ENCODE assay signal across 15 cellular contexts in the genomic region with DNA sequence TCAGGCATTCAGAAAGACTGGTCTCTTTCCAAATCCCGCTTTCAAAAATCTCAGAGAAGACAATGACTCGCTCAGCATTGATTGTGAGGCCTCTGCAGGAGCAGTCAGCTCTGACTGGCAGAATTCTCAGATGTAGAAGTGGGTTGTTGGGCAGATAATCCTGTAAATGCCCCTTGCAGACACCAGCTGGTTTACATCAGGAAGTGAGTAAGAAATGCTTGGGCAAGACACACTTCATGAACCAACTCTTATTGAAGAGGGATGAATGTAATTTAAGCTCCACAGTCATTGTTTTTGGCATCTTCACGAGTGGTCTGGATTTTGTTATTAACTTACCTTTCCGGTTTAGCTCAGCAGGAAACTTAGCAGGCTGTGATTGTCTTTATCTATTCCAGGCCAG.
DNase-seq lines count a peak whose midpoint lies in the region; ATAC-seq and TF ChIP-seq lines count a peak whose summit lies in the region.
"Had no signal": no experiment of that assay in that cellular context is flagged by ENCODE, and none has a peak within 500 bp of the region (broad histone marks: within the 10 kb centered on the region; RNA-seq: fewer than 3 reads in every experiment).

No MANE protein-coding gene starts in this region.

- H3K9me3 Mint-ChIP-seq in activated T-helper 17 cell treated with anti-CD3 and anti-CD28 coated beads, Interleukin-2, amount 50 U/mL, for 72 hours: no peaks in the 10 kb centered on the region
- H3K9me3 Mint-ChIP-seq: activated T-cell treated with anti-CD3 and anti-CD28 coated beads, Interleukin-2, amount 50 U/mL, for 72 hours; brain had no signal

- no peak overlapping the region for H2BK15ac ChIP-seq in IMR-90 (ENCODE audit: low read depth, low read length)

- no peak overlapping the region for H3K18ac ChIP-seq in IMR-90 (ENCODE audit: low read depth, low read length)

- BruUV-seq in IMR-90 (replicated peaks; lab: Mats Ljungman, UMichigan): no TSS peak

- no peak overlapping the region for H3K4me2 ChIP-seq in IMR-90 (ENCODE audit: low read depth, low read length)

- peaks cover 23 to 65% of the 10 kb centered on the region in 2 experiments for H3K79me1 ChIP-seq in IMR-90 (ENCODE audit: low read depth in 1 of 2, low read length in 2 of 2)

- H3K4me1 ChIP-seq in IMR-90 (ENCODE audit: control insufficient read depth, insufficient read depth, low read length) (no peaks in the 10 kb centered on the region; the same call in 1 of the 2 replicates), foreskin keratinocyte (no peaks in the 10 kb centered on the region)

- H3K27me3 ChIP-seq in IMR-90 (ENCODE audit: control insufficient read depth, insufficient read depth, low read length) (no peaks in the 10 kb centered on the region), foreskin keratinocyte (no peaks in the 10 kb centered on the region)

- H3K23ac ChIP-seq in IMR-90 (ENCODE audit: low read depth, low read length): no peak overlapping the region

- H3K4me3 Mint-ChIP-seq in activated T-helper 17 cell treated with anti-CD3 and anti-CD28 coated beads, Interleukin-2, amount 50 U/mL, for 72 hours: no peak overlapping the region
- H3K4me3 Mint-ChIP-seq: activated T-cell treated with anti-CD3 and anti-CD28 coated beads, Interleukin-2, amount 50 U/mL, for 72 hours; brain; CD4-positive, CD25-positive, alpha-beta regulatory T cell had no signal

- no peaks in the 10 kb centered on the region for H3K4me1 Mint-ChIP-seq in activated T-helper 17 cell treated with anti-CD3 and anti-CD28 coated beads, Interleukin-2, amount 50 U/mL, for 72 hours
- H3K4me1 Mint-ChIP-seq: CD4-positive, CD25-positive, alpha-beta regulatory T cell had no signal

- no peaks in the 10 kb centered on the region for H3K9me3 ChIP-seq in IMR-90 (ENCODE audit: control insufficient read depth, insufficient read depth, low read length)

- H3K27ac ChIP-seq in IMR-90 (ENCODE audit: insufficient read depth, low read length) (no peak overlapping the region), foreskin keratinocyte (no peak overlapping the region)
- H3K27ac ChIP-seq: HL-60 had no signal

- no peaks in the 10 kb centered on the region; the same call in 1 of the 2 replicates for H3K36me3 ChIP-seq in IMR-90 (ENCODE audit: control insufficient read depth, insufficient read depth, low read length)

- H3K36me3 Mint-ChIP-seq in activated T-helper 17 cell treated with anti-CD3 and anti-CD28 coated beads, Interleukin-2, amount 50 U/mL, for 72 hours (ENCODE audit: low read depth): no peaks in the 10 kb centered on the region
- H3K36me3 Mint-ChIP-seq: brain; CD4-positive, CD25-positive, alpha-beta regulatory T cell had no signal

- in situ Hi-C loops in IMR-90 (cut with MboI; ENCODE audit: low sequenced_read_pairs): no loop called here

- ATAC-seq in IMR-90 (ENCODE audit: low read depth) (peak; percentile 54), foreskin keratinocyte (peak; percentile 37), GM21360 (IDR thresholded peaks at IDR 0.05; ENCODE audit: unreplicated experiment) (no peak)
- no peak for ATAC-seq in activated T-helper 17 cell treated with anti-CD3 and anti-CD28 coated beads, Interleukin-2, amount 50 U/mL, for 72 hours (replicated peaks)
- ATAC-seq: activated T-cell treated with anti-CD3 and anti-CD28 coated beads, Interleukin-2, amount 50 U/mL, for 72 hours; stimulated activated naive CD8-positive, alpha-beta T cell treated with anti-CD3 and anti-CD28 coated beads, Interleukin-15, Interleukin-2, amounts not matched to agents 100 U/mL and 50 U/mL, for 24 hours had no signal

- H2AK9ac ChIP-seq in IMR-90 (replicated peaks; ENCODE audit: low read depth, low read length, poor library complexity): no peak overlapping the region

- H2BK120ac ChIP-seq in IMR-90 (ENCODE audit: low read depth, low read length): no peak overlapping the region

- no peak for TF ChIP-seq POLR2A in IMR-90 (IDR thresholded peaks at IDR 0.05; ENCODE audit: low read depth, low read length)

- H4K8ac ChIP-seq in IMR-90 (ENCODE audit: low read depth in 2 of 2, low read length in 2 of 2): no peak overlapping the region

- H2BK20ac ChIP-seq in IMR-90 (ENCODE audit: low read depth, low read length): no peak overlapping the region

- no peak overlapping the region for H2AFZ ChIP-seq in IMR-90 (replicated peaks; ENCODE audit: low read length, poor library complexity)

- H2AK5ac ChIP-seq in IMR-90 (ENCODE audit: low read depth, low read length): no peak overlapping the region

- no peak overlapping the region for H3K14ac ChIP-seq in IMR-90 (replicated peaks; ENCODE audit: low read depth, low read length)

- dilution Hi-C loops in IMR-90 (cut with HindIII; ENCODE audit: low sequenced_read_pairs, unreplicated experiment): no loop called here

- peaks cover 12% of the 10 kb centered on the region; the same call in 1 of the 2 replicates for H4K20me1 ChIP-seq in IMR-90 (ENCODE audit: insufficient read depth, low read length)

- POLR2A ChIA-PET in IMR-90 (lab: Charles Lee; ENCODE audit: unreplicated experiment): no interaction called here

- no peak overlapping the region for H3K4ac ChIP-seq in IMR-90 (ENCODE audit: low read depth, low read length)

- WGBS in IMR-90 (ENCODE audit: extremely low coverage in 2 of 2, insufficient read length in 1 of 2), 2 experiments: no CpG with 5 or more reads among the region's 4 CpGs

- no peak for TF ChIP-seq RAD21 in IMR-90 (IDR thresholded peaks at IDR 0.05; ENCODE audit: low read length)

- H3K27ac Mint-ChIP-seq in activated T-helper 17 cell treated with anti-CD3 and anti-CD28 coated beads, Interleukin-2, amount 50 U/mL, for 72 hours: no peak overlapping the region
- H3K27ac Mint-ChIP-seq: activated T-cell treated with anti-CD3 and anti-CD28 coated beads, Interleukin-2, amount 50 U/mL, for 72 hours; CD4-positive, CD25-positive, alpha-beta regulatory T cell had no signal

- no peak overlapping the region for H3K56ac ChIP-seq in IMR-90 (ENCODE audit: extremely low read depth, insufficient read depth, low read length)

- no peak overlapping the region for H4K91ac ChIP-seq in IMR-90 (ENCODE audit: insufficient read depth, low read depth, low read length)

- TF ChIP-seq CTCF in AG10803 (conservative IDR thresholded peaks at IDR 0.05; ENCODE audit: low read length) (no peak), IMR-90 (conservative IDR thresholded peaks at IDR 0.05; ENCODE audit: low read depth, low read length) (no peak), foreskin keratinocyte (conservative IDR thresholded peaks at IDR 0.05) (no peak)

- intact Hi-C loops in IMR-90 (cut with micrococcal nuclease): no loop called here

- H3K4me3 ChIP-seq in AG10803 (ENCODE audit: low read length) (no peak overlapping the region), IMR-90 (ENCODE audit: insufficient read depth, low read depth, low read length) (no peak overlapping the region)

- H3K9me1 ChIP-seq in IMR-90 (ENCODE audit: insufficient read depth, low read length): peaks cover 5% of the 10 kb centered on the region; the same call in 1 of the 2 replicates

- CTCF ChIA-PET in IMR-90 (lab: Yijun Ruan, JAX): no interaction called here

- H3K27me3 Mint-ChIP-seq in activated T-helper 17 cell treated with anti-CD3 and anti-CD28 coated beads, Interleukin-2, amount 50 U/mL, for 72 hours: no peaks in the 10 kb centered on the region
- H3K27me3 Mint-ChIP-seq: brain; CD4-positive, CD25-positive, alpha-beta regulatory T cell had no signal

- no peak overlapping the region for H2BK5ac ChIP-seq in IMR-90 (ENCODE audit: low read depth, low read length, poor library complexity, severe bottlenecking)

- H4K5ac ChIP-seq in IMR-90 (ENCODE audit: low read depth, low read length): no peak overlapping the region

- H3K9ac ChIP-seq in IMR-90 (ENCODE audit: low read depth, low read length): no peak overlapping the region

- DNase-seq in AG10803 (ENCODE audit: low read depth) (peak; percentile 89), IMR-90 (peak; percentile 75), amniotic stem cell (lab: John Stamatoyannopoulos, UW) (peak; percentile 10), foreskin keratinocyte (peak; percentile 60 to 85)
- no peak for DNase-seq in stimulated activated CD4-positive, alpha-beta T cell treated with anti-CD3 and anti-CD28 coated beads, Interleukin-4, amount 100 ng/mL, for 4 hours
- DNase-seq in activated CD4-positive, alpha-beta T cell treated with anti-CD3 and anti-CD28 coated beads, Interleukin-2, amount 50 U/mL, for 1 hour: no peak
- DNase-seq: activated CD4-positive, alpha-beta T cell treated with anti-CD3 and anti-CD28 coated beads for 1 hour; activated T-cell treated with anti-CD3 and anti-CD28 coated beads, Interleukin-2, amount 50 U/mL, for 72 hours; CD4-positive, CD25-positive, alpha-beta regulatory T cell; NCI-H1092; stimulated activated naive CD8-positive, alpha-beta T cell treated with anti-CD3 and anti-CD28 coated beads, Interleukin-15, Interleukin-2, amounts not matched to agents 100 U/mL and 50 U/mL, for 24 hours had no signal

TF ChIP-seq in IMR-90, 13 proteins besides CTCF, POLR2A, EP300 and RAD21 (continues in another document):
- TF ChIP-seq MAFK (IDR thresholded peaks at IDR 0.05; ENCODE audit: low read depth, low read length) (no peak), MAZ (IDR thresholded peaks at IDR 0.05; ENCODE audit: borderline replicate concordance, low read depth, low read length) (no peak), CHD1 (IDR thresholded peaks at IDR 0.05; ENCODE audit: low read depth, low read length) (no peak), SMC3 (IDR thresholded peaks at IDR 0.05; ENCODE audit: low read depth, low read length) (no peak), RFX5 (IDR thresholded peaks at IDR 0.05; ENCODE audit: low read depth, low read length) (peak; percentile 55; the same call in 1 of the 2 replicates), MXI1 (IDR thresholded peaks at IDR 0.05; ENCODE audit: borderline replicate concordance, low read depth, low read length) (no peak)
- TF ChIP-seq, protein P1, sequence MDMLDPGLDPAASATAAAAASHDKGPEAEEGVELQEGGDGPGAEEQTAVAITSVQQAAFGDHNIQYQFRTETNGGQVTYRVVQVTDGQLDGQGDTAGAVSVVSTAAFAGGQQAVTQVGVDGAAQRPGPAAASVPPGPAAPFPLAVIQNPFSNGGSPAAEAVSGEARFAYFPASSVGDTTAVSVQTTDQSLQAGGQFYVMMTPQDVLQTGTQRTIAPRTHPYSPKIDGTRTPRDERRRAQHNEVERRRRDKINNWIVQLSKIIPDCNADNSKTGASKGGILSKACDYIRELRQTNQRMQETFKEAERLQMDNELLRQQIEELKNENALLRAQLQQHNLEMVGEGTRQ (IDR thresholded peaks at IDR 0.05; ENCODE audit: low read depth, low read length): no peak
- TF ChIP-seq, protein P2, sequence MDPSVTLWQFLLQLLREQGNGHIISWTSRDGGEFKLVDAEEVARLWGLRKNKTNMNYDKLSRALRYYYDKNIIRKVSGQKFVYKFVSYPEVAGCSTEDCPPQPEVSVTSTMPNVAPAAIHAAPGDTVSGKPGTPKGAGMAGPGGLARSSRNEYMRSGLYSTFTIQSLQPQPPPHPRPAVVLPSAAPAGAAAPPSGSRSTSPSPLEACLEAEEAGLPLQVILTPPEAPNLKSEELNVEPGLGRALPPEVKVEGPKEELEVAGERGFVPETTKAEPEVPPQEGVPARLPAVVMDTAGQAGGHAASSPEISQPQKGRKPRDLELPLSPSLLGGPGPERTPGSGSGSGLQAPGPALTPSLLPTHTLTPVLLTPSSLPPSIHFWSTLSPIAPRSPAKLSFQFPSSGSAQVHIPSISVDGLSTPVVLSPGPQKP (IDR thresholded peaks at IDR 0.05; ENCODE audit: borderline replicate concordance, low read depth, low read length): no peak

Comparison
In these comparisons a context has a peak if more than half of its experiments do, and no peak if none do; other contexts are left out.
1. DNase-seq: peak in AG10803 (single experiment), IMR-90 (single experiment), amniotic stem cell (single experiment) and foreskin keratinocyte (2 of 2); none in stimulated activated CD4-positive, alpha-beta T cell treated with anti-CD3 and anti-CD28 coated beads, Interleukin-4, amount 100 ng/mL, for 4 hours (0 of 2) and activated CD4-positive, alpha-beta T cell treated with anti-CD3 and anti-CD28 coated beads, Interleukin-2, amount 50 U/mL, for 1 hour (single experiment).
2. ATAC-seq: peak in IMR-90 (single experiment) and foreskin keratinocyte (single experiment); none in activated T-helper 17 cell treated with anti-CD3 and anti-CD28 coated beads, Interleukin-2, amount 50 U/mL, for 72 hours (single experiment) and GM21360 (single experiment).